ENCODE assay signal across 10 cellular contexts in genomic region chr7:139702313-139702731, GRCh38.
DNase-seq lines count a peak whose midpoint lies in the region; ATAC-seq and TF ChIP-seq lines count a peak whose summit lies in the region.
"Had no signal": no experiment of that assay in that cellular context is flagged by ENCODE, and none has a peak within 500 bp of the region (broad histone marks: within the 10 kb centered on the region; RNA-seq: fewer than 3 reads in every experiment).

No MANE protein-coding gene starts in this region.

- H3K36me3 ChIP-seq in Peyer's patch (peaks cover 0 to 11% (median 0%) of the 10 kb centered on the region in 3 donors), prostate gland (no peaks in the 10 kb centered on the region), smooth muscle cell (ENCODE audit: low read depth) (no peaks in the 10 kb centered on the region)

- H3K9ac ChIP-seq in smooth muscle cell (ENCODE audit: low read depth), result no peak overlapping the region

- intact Hi-C loops in head of caudate nucleus (cut with DNase I) (no loop called here), prostate gland (cut with DNase I) (no loop called here)

- ATAC-seq in GM19455 (IDR thresholded peaks at IDR 0.05; ENCODE audit: unreplicated experiment) (peak; percentile 7), HG02938 (IDR thresholded peaks at IDR 0.05; ENCODE audit: unreplicated experiment) (no peak), HG03378 (IDR thresholded peaks at IDR 0.05; ENCODE audit: unreplicated experiment) (no peak)

- H3K9me3 ChIP-seq in Peyer's patch (no peaks in the 10 kb centered on the region), prostate gland (no peaks in the 10 kb centered on the region), smooth muscle cell (replicated peaks; ENCODE audit: low read depth) (no peaks in the 10 kb centered on the region)

- no peaks in the 10 kb centered on the region for H3K79me2 ChIP-seq in smooth muscle cell (ENCODE audit: low read depth)

- 29% methylated on average over 8 of the region's 8 CpGs for WGBS in prostate gland
- 80% methylated on average over 8 of the region's 8 CpGs for WGBS in smooth muscle cell (ENCODE audit: low lambda C conversion rate)

- TF ChIP-seq CTCF in Peyer's patch (IDR thresholded peaks at IDR 0.05), result no peak
- TF ChIP-seq CTCF in prostate gland (IDR thresholded peaks at IDR 0.05), result no peak
- no peak for TF ChIP-seq CTCF in smooth muscle cell (IDR thresholded peaks at IDR 0.05; ENCODE audit: borderline replicate concordance, insufficient read depth, poor library complexity, severe bottlenecking)

- H3K27ac ChIP-seq in Peyer's patch (peak overlapping the region in 3 of 4 donors; percentile 39 to 71 (median 61)), prostate gland (peak overlapping the region; percentile 11 to 48), smooth muscle cell (ENCODE audit: low read depth) (no peak overlapping the region)

- peaks cover 60% of the 10 kb centered on the region for H4K20me1 ChIP-seq in smooth muscle cell (ENCODE audit: low read depth)

- H3K4me3 ChIP-seq in Peyer's patch (no peak overlapping the region), prostate gland (no peak overlapping the region), smooth muscle cell (no peak overlapping the region)

- peak in 1 of 3 donors; percentile 43 for DNase-seq in Peyer's patch
- DNase-seq in head of caudate nucleus, result peak in 23 of 42 donors; percentile 39 to 83 (median 56)
- DNase-seq in prostate gland (ENCODE audit: low spot score), result no peak
- DNase-seq in putamen (ENCODE audit: low spot score), result no peak
- no peak for DNase-seq in smooth muscle cell (lab: John Stamatoyannopoulos, UW; ENCODE audit: unreplicated experiment)
- DNase-seq: mesendoderm, NCI-H1930 had no signal

- H3K4me1 ChIP-seq in Peyer's patch (no peaks in the 10 kb centered on the region), prostate gland (replicated peaks) (peaks cover 10% of the 10 kb centered on the region), smooth muscle cell (ENCODE audit: low read depth) (peaks cover 4% of the 10 kb centered on the region)

- no peak overlapping the region for H2AFZ ChIP-seq in smooth muscle cell (ENCODE audit: low read depth)

- no peak for TF ChIP-seq POLR2A in Peyer's patch (IDR thresholded peaks at IDR 0.05)
- TF ChIP-seq POLR2A in prostate gland (IDR thresholded peaks at IDR 0.05), result no peak

- H3K27me3 ChIP-seq in Peyer's patch (no peaks in the 10 kb centered on the region), prostate gland (replicated peaks; ENCODE audit: insufficient read depth) (no peaks in the 10 kb centered on the region), smooth muscle cell (ENCODE audit: low read depth) (no peaks in the 10 kb centered on the region)

- H3F3A ChIP-seq in smooth muscle cell (ENCODE audit: low read depth), result no peaks in the 10 kb centered on the region

- no peak overlapping the region for H3K4me2 ChIP-seq in smooth muscle cell

Comparison
In these comparisons a context has a peak if more than half of its experiments do, and no peak if none do; other contexts are left out.
1. DNase-seq: peak in head of caudate nucleus (23 of 42); none in prostate gland (single experiment), putamen (single experiment) and smooth muscle cell (single experiment).